In the genomic region with DNA sequence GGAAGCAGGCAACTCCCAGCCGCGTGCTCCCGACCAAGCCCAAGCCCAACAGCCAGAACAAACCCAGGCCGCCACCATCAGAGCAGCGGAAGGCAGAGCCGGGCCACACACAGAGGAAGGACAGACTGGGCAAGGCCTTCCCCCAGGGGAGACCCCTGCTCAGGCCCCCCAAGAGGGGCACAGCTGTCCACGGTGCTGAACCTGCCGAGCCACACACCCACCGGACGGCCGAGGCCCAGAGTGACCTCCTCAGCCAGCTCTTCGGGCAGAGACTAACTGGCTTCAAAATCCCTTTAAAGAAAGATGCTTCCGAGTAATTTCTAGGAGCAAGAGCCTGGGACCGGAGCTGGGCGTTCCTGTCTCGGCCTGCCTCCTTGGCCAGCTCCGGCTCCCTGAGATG, we compare ENCODE assay signal across 19 cellular contexts. TPM values are rescaled to one million over a fixed set of nuclear protein-coding genes. Genes with fewer than 3 reads are reported as not detected.
DNase-seq lines count a peak whose midpoint lies in the region; ATAC-seq, FAIRE-seq and TF ChIP-seq lines count a peak whose summit lies in the region.
"Had no signal": no experiment of that assay in that cellular context is flagged by ENCODE, and none has a peak within 500 bp of the region (broad histone marks: within the 10 kb centered on the region; RNA-seq: fewer than 3 reads in every experiment).

No MANE protein-coding gene starts in this region.

- H2BK120ac ChIP-seq in mesenchymal stem cell (ENCODE audit: low read depth, low read length) = no peak overlapping the region

- no peak for TF ChIP-seq CTCF in HepG2 (CRISPR knock-in tag; IDR thresholded peaks at IDR 0.05)
- no peak for TF ChIP-seq CTCF in right lobe of liver (IDR thresholded peaks at IDR 0.05)
- TF ChIP-seq CTCF in RWPE1 (conservative IDR thresholded peaks at IDR 0.05; ENCODE audit: low read depth) = no peak

- 53% methylated on average over 9 of the region's 17 CpGs for WGBS in HepG2 (ENCODE audit: low lambda C conversion rate)
- no CpG with 5 or more reads among the region's 17 CpGs for WGBS in right lobe of liver (ENCODE audit: insufficient coverage, low coverage, low lambda C conversion rate, missing lambda C conversion rate)
- 88% methylated on average over 17 of the region's 17 CpGs for WGBS in mesenchymal stem cell

- peaks cover 8% of the 10 kb centered on the region; the same call in 1 of the 2 replicates for H4K20me1 ChIP-seq in HepG2 (ENCODE audit: insufficient read depth, low read length)

- ATAC-seq in HepG2 (no peak), right lobe of liver (no peak)

- peak overlapping the region; percentile 34 for H2BK15ac ChIP-seq in mesenchymal stem cell (ENCODE audit: low read depth, poor library complexity, severe bottlenecking)

- H4K91ac ChIP-seq in mesenchymal stem cell (ENCODE audit: low read length) = no peak overlapping the region

- H3K9me3 ChIP-seq in HepG2 (ENCODE audit: low read length) (no peaks in the 10 kb centered on the region), right lobe of liver (no peaks in the 10 kb centered on the region), mesenchymal stem cell (ENCODE audit: control insufficient read depth, low read length) (no peaks in the 10 kb centered on the region)
- H3K9me3 ChIP-seq: HAP-1 had no signal

- no peaks in the 10 kb centered on the region for H3K79me2 ChIP-seq in HepG2 (ENCODE audit: insufficient read depth, low read length)

- no peak for FAIRE-seq in HepG2 (lab: Jason Lieb, UNC)
- FAIRE-seq: GM12891, GM18507, H54 had no signal

- H3K79me1 ChIP-seq in mesenchymal stem cell (replicated peaks; ENCODE audit: low read length, poor library complexity, severe bottlenecking) = no peaks in the 10 kb centered on the region

- TF ChIP-seq POLR2A in HepG2 (IDR thresholded peaks at IDR 0.05; ENCODE audit: insufficient read depth in 1 of 2, low read depth in 2 of 2, low read length in 2 of 2) = no peak
- no peak for TF ChIP-seq POLR2A in right lobe of liver (IDR thresholded peaks at IDR 0.05)

- H3K27me3 ChIP-seq in HepG2 (ENCODE audit: control insufficient read depth in 1 of 2, insufficient read depth in 2 of 2, low read length in 2 of 2) = peaks cover 48 to 93% of the 10 kb centered on the region in 2 experiments
- no peaks in the 10 kb centered on the region for H3K27me3 ChIP-seq in right lobe of liver
- H3K27me3 ChIP-seq in mesenchymal stem cell (ENCODE audit: control insufficient read depth in 1 of 2, insufficient read depth in 1 of 2, low read length in 2 of 2) = peaks cover 0 to 10% of the 10 kb centered on the region in 2 experiments

- H3K27ac ChIP-seq in HepG2 (ENCODE audit: extremely low read length, insufficient read depth, low read length) (no peak overlapping the region), right lobe of liver (no peak overlapping the region), mesenchymal stem cell (ENCODE audit: low read length, poor library complexity, severe bottlenecking) (no peak overlapping the region), RWPE1 (no peak overlapping the region)

- H3K4me3 ChIP-seq in HepG2 (replicated peaks in 1 of 3; ENCODE audit: insufficient read depth in 1 of 3, low read depth in 2 of 3, low read length in 3 of 3) = no peak overlapping the region
- H3K4me3 ChIP-seq in right lobe of liver = no peak overlapping the region
- H3K4me3 ChIP-seq in mesenchymal stem cell (ENCODE audit: insufficient read depth in 1 of 2, low read depth in 1 of 2, low read length in 2 of 2) = no peak overlapping the region
- H3K4me3 ChIP-seq: HAP-1 had no signal

- BruUV-seq in HepG2 (replicated peaks; lab: Mats Ljungman, UMichigan) = no TSS peak

- no peak overlapping the region for H2AK5ac ChIP-seq in mesenchymal stem cell (ENCODE audit: low read length, severe bottlenecking)

- no peak overlapping the region for H3K14ac ChIP-seq in mesenchymal stem cell (ENCODE audit: low read length in 2 of 2)

- H3K18ac ChIP-seq in mesenchymal stem cell (ENCODE audit: low read depth in 1 of 2, low read length in 2 of 2) = no peak overlapping the region

- in situ Hi-C loops in HepG2 (cut with HindIII; ENCODE audit: extremely low pct_ligation_motif_present, low pct_unique_long_range_greater_than_20kb) = loop anchor here (10.0 kb wide), 1 partner anchor 244 kb away; no protein-coding TSS in a partner anchor

- H2BK12ac ChIP-seq in mesenchymal stem cell (ENCODE audit: low read length in 2 of 2) = no peak overlapping the region

- no peaks in the 10 kb centered on the region for H3K36me3 ChIP-seq in HepG2 (replicated peaks in 1 of 2; ENCODE audit: control insufficient read depth in 1 of 2, insufficient read depth in 2 of 2, low read length in 2 of 2)
- no peaks in the 10 kb centered on the region for H3K36me3 ChIP-seq in right lobe of liver
- peaks cover 0 to 9% of the 10 kb centered on the region in 2 experiments for H3K36me3 ChIP-seq in mesenchymal stem cell (ENCODE audit: control insufficient read depth in 1 of 2, insufficient read depth in 2 of 2, low read depth in 1 of 2, low read length in 2 of 2)
- H3K36me3 ChIP-seq: HAP-1 had no signal

- POLR2A ChIA-PET in HepG2 (lab: Yijun Ruan, JAX) = interaction anchor here (2.1 kb wide), 1 partner anchor 13 kb away, joined by 4 read pairs; a partner anchor contains a TSS
- POLR2A ChIA-PET in RWPE1 (lab: Yijun Ruan, JAX; ENCODE audit: low non-redundant PET) = no interaction called here

- no peak for TF ChIP-seq RAD21 in HepG2 (CRISPR knock-in tag; IDR thresholded peaks at IDR 0.05)
- no peak for TF ChIP-seq RAD21 in Ishikawa (IDR thresholded peaks at IDR 0.05; ENCODE audit: low read depth)

- no peak overlapping the region for H2BK5ac ChIP-seq in mesenchymal stem cell (ENCODE audit: low read depth, low read length, poor library complexity, severe bottlenecking)

- no peak for TF ChIP-seq EP300 in HepG2 (IDR thresholded peaks at IDR 0.05; ENCODE audit: low read depth in 2 of 2, low read length in 2 of 2)
- no peak for TF ChIP-seq EP300 in HepG2 (CRISPR knock-in tag; IDR thresholded peaks at IDR 0.05; ENCODE audit: borderline replicate concordance)
- no peak for TF ChIP-seq EP300 in Ishikawa (IDR thresholded peaks at IDR 0.05; ENCODE audit: borderline replicate concordance)

- CTCF ChIA-PET in HepG2 (lab: Yijun Ruan, JAX; ENCODE audit: low intra/inter-chr PET ratio, low total read pairs) = no interaction called here
- CTCF ChIA-PET in RWPE1 (lab: Yijun Ruan, JAX) = interaction anchor here (0.6 to 0.9 kb wide), 3 partner anchors 56 to 389 kb away, joined by 3 read pairs; a partner anchor contains a TSS

- H3K9ac ChIP-seq in HepG2 (ENCODE audit: insufficient read depth, low read depth, low read length) (no peak overlapping the region), mesenchymal stem cell (ENCODE audit: low read length) (no peak overlapping the region)

- H3K4ac ChIP-seq in mesenchymal stem cell (ENCODE audit: low read depth in 1 of 2, low read length in 2 of 2) = no peak overlapping the region

- intact Hi-C loops in HepG2 (cut with micrococcal nuclease; ENCODE audit: unreplicated experiment) = no loop called here
- intact Hi-C loops in right lobe of liver (cut with DNase I) = no loop called here

- H3K4me1 ChIP-seq in HepG2 (ENCODE audit: insufficient read depth, low read length) (peaks cover 16% of the 10 kb centered on the region), right lobe of liver (peaks cover 0 to 9% (median 4%) of the 10 kb centered on the region in 4 donors), mesenchymal stem cell (ENCODE audit: control insufficient read depth, insufficient read depth, low read depth, low read length) (peaks cover 16% of the 10 kb centered on the region)
- H3K4me1 ChIP-seq: HAP-1 had no signal

- no peak overlapping the region for H4K8ac ChIP-seq in mesenchymal stem cell (ENCODE audit: low read length)

- DNase-seq in HepG2 (ENCODE audit: low spot score) (no peak), right lobe of liver (no peak), mesenchymal stem cell (no peak), HK-2 (ENCODE audit: unreplicated experiment) (no peak), RWPE1 (ENCODE audit: low spot score) (no peak)
- DNase-seq: 8988T; C1 segment of cervical spinal cord; Calu3; CD4-positive, alpha-beta memory T cell; COR-L47; DMS53; DMS79 treated with DMSO at 0.1 percent for 48 hours; GF-D8; GOT3 had no signal

- H3K23ac ChIP-seq in mesenchymal stem cell (ENCODE audit: low read length in 2 of 2) = no peak overlapping the region

- no peak overlapping the region for H3K4me2 ChIP-seq in HepG2 (ENCODE audit: low read depth, low read length)
- H3K4me2 ChIP-seq in mesenchymal stem cell (ENCODE audit: low read length, poor library complexity, severe bottlenecking) = no peak overlapping the region

- no peak overlapping the region for H2AFZ ChIP-seq in HepG2 (ENCODE audit: low read length)
- H2AFZ ChIP-seq in mesenchymal stem cell (ENCODE audit: low read depth, low read length) = no peak overlapping the region

RNA-seq across cellular contexts. Expression of a gene that starts 14.1 kb away (rescaled TPM):
- total RNA-seq in HepG2 (2016; rRNA removed; fragmentation: Illumina TruSeq; extraction: Trizol) = 3.4 and 3.8 TPM in 2 replicates
- 0.81 and 2.1 TPM in 2 replicates for total RNA-seq in HepG2 (2016; cell fraction: cytosol; rRNA removed; fragmentation: Illumina TruSeq; extraction: Trizol; ENCODE audit: low read depth)
- 3.4 and 3.9 TPM in 2 replicates for total RNA-seq in HepG2 (2016; cell fraction: insoluble cytoplasmic fraction; rRNA removed; fragmentation: Illumina TruSeq; extraction: Trizol)
- total RNA-seq in HepG2 (2016; cell fraction: membrane; rRNA removed; fragmentation: Illumina TruSeq; extraction: Trizol) = 3.4 and 4.3 TPM in 2 replicates
- total RNA-seq in HepG2 (2016; cell fraction: nucleus; rRNA removed; fragmentation: Illumina TruSeq; extraction: Trizol) = 3.4 and 6.6 TPM in 2 replicates
- 1.3 and 1.7 TPM in 2 replicates for polyA plus RNA-seq in HepG2 (2011; rRNA removed)
- polyA plus RNA-seq in HepG2 (2011; cell fraction: cytosol; rRNA removed) = 0.79 and 1.3 TPM in 2 replicates
- 7.1 and 7.6 TPM in 2 replicates for polyA plus RNA-seq in HepG2 (2011; cell fraction: nucleus; rRNA removed)
- 7.2 and 7.6 TPM in 2 replicates for polyA plus RNA-seq in HepG2 (2012)
- 1.2 TPM in 2 replicates for polyA plus RNA-seq in HepG2 (2016; cell fraction: cytosol; fragmentation: Illumina TruSeq; extraction: Trizol; ENCODE audit: low read depth)
- 3.7 and 8.7 TPM in 2 replicates for polyA plus RNA-seq in HepG2 (2016; cell fraction: insoluble cytoplasmic fraction; fragmentation: Illumina TruSeq; extraction: Trizol; ENCODE audit: low read depth)
- 2.7 and 4.8 TPM in 2 replicates for polyA plus RNA-seq in HepG2 (2016; cell fraction: membrane; fragmentation: Illumina TruSeq; extraction: Trizol; ENCODE audit: low read depth)
- 14.0 and 14.3 TPM in 2 replicates for polyA plus RNA-seq in HepG2 (2016; cell fraction: nucleus; fragmentation: Illumina TruSeq; extraction: Trizol; ENCODE audit: insufficient read depth, low read depth)
- polyA minus RNA-seq in HepG2 (2011; rRNA and poly(A)+ RNA removed; ENCODE audit: low replicate concordance) = 0.98 and 4.2 TPM in 2 replicates
- 2.7 and 6.6 TPM in 2 replicates for polyA minus RNA-seq in HepG2 (2011; cell fraction: cytosol; rRNA and poly(A)+ RNA removed)
- polyA minus RNA-seq in HepG2 (2011; cell fraction: nucleus; rRNA and poly(A)+ RNA removed) = 5.0 and 7.5 TPM in 2 replicates
- 10 to 100 TPM in 2 of 6 experiments, 1 to 10 TPM in 4; 3.8 to 15.5 (median 8.3) TPM for total RNA-seq in right lobe of liver
- 3.4 TPM for polyA plus RNA-seq in mesenchymal stem cell (2013, experiment 1 of 2)
- 3.4 TPM for polyA plus RNA-seq in mesenchymal stem cell (2013, experiment 2 of 2)

RNA-seq across cellular contexts. Expression of a gene that starts 56.3 kb away (rescaled TPM):
- not detected in 2 replicates for total RNA-seq in HepG2 (2016; rRNA removed; fragmentation: Illumina TruSeq; extraction: Trizol)
- not detected in 2 replicates for total RNA-seq in HepG2 (2016; cell fraction: cytosol; rRNA removed; fragmentation: Illumina TruSeq; extraction: Trizol; ENCODE audit: low read depth)
- not detected in 2 replicates for total RNA-seq in HepG2 (2016; cell fraction: insoluble cytoplasmic fraction; rRNA removed; fragmentation: Illumina TruSeq; extraction: Trizol)
- not detected in 2 replicates for total RNA-seq in HepG2 (2016; cell fraction: membrane; rRNA removed; fragmentation: Illumina TruSeq; extraction: Trizol)
- not detected in 2 replicates for total RNA-seq in HepG2 (2016; cell fraction: nucleus; rRNA removed; fragmentation: Illumina TruSeq; extraction: Trizol)
- polyA plus RNA-seq in HepG2 (2011; rRNA removed) = not detected in 2 replicates
- not detected in 2 replicates for polyA plus RNA-seq in HepG2 (2011; cell fraction: cytosol; rRNA removed)
- polyA plus RNA-seq in HepG2 (2011; cell fraction: nucleus; rRNA removed) = 0.02 TPM in 1 of 2 replicates, not detected in the other
- not detected in 2 replicates for polyA plus RNA-seq in HepG2 (2012)
- not detected in 2 replicates for polyA plus RNA-seq in HepG2 (2016; cell fraction: cytosol; fragmentation: Illumina TruSeq; extraction: Trizol; ENCODE audit: low read depth)
- not detected in 2 replicates for polyA plus RNA-seq in HepG2 (2016; cell fraction: insoluble cytoplasmic fraction; fragmentation: Illumina TruSeq; extraction: Trizol; ENCODE audit: low read depth)
- polyA plus RNA-seq in HepG2 (2016; cell fraction: membrane; fragmentation: Illumina TruSeq; extraction: Trizol; ENCODE audit: low read depth) = not detected in 2 replicates
- polyA plus RNA-seq in HepG2 (2016; cell fraction: nucleus; fragmentation: Illumina TruSeq; extraction: Trizol; ENCODE audit: insufficient read depth, low read depth) = not detected in 2 replicates
- polyA minus RNA-seq in HepG2 (2011; rRNA and poly(A)+ RNA removed; ENCODE audit: low replicate concordance) = not detected in 2 replicates
- not detected in 2 replicates for polyA minus RNA-seq in HepG2 (2011; cell fraction: cytosol; rRNA and poly(A)+ RNA removed)
- polyA minus RNA-seq in HepG2 (2011; cell fraction: nucleus; rRNA and poly(A)+ RNA removed) = not detected in 2 replicates
- 1 to 10 TPM in 2 of 6 experiments, under 1 TPM in 4; 0.22 to 1.3 (median 0.37) TPM for total RNA-seq in right lobe of liver
- 11.1 TPM for polyA plus RNA-seq in mesenchymal stem cell (2013, experiment 1 of 2)
- polyA plus RNA-seq in mesenchymal stem cell (2013, experiment 2 of 2) = 10.4 TPM
